In the genomic region with DNA sequence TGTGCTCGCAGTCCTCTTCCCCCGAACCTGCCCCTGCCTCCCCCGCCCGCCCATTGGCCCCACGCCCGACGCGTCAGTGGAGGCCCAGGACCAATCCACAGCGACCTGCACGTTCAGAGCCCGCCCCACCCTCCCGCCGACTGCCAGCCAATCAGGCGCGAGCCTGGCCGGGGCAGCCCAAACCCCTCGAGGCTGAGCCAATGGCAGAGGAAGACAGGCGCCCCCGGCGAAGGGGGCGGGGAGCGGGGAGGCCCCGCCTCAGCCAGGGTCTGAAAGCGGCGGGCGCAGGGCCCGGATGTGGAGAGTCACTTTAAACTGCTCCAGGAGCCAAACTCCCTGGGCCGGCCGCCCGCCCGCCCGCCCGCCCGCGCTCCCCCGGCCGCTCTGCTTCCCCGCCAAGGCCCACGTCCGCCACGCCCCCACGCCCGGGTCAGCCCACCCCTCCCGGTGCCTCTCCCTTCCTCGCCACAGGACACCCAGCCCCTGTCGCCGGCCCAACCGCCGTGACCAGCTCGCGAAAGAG, we compare ENCODE assay signal across 8 cellular contexts. TPM values are rescaled to one million over a fixed set of nuclear protein-coding genes. Genes with fewer than 3 reads are reported as not detected.
A peak's percentile ranks its signal among the peaks of the same experiment; 100 is the strongest.
DNase-seq lines count a peak whose midpoint lies in the region; ATAC-seq, FAIRE-seq and TF ChIP-seq lines count a peak whose summit lies in the region.

No MANE protein-coding gene starts in this region.

- H3K27me3 ChIP-seq in H1 (replicated peaks in 1 of 4; ENCODE audit: control insufficient read depth in 3 of 4, extremely low read depth in 1 of 4, insufficient read depth in 3 of 4, low read length in 3 of 4) (peaks cover 0 to 6% (median 2%) of the 10 kb centered on the region in 4 experiments; a peak in 2 of 7 replicates), mesendoderm (ENCODE audit: insufficient read depth, low read length, poor library complexity) (no peaks in the 10 kb centered on the region)

- no peak overlapping the region for H2AK5ac ChIP-seq in H1 (ENCODE audit: low read depth, low read length)
- no peak overlapping the region for H2AK5ac ChIP-seq in mesendoderm (ENCODE audit: low read length)

- H3K36me3 ChIP-seq in H1 (ENCODE audit: control insufficient read depth in 2 of 4, insufficient read depth in 4 of 4, low read length in 3 of 4) = no peaks in the 10 kb centered on the region; a peak in 2 of 8 replicates
- H3K36me3 ChIP-seq in mesendoderm (ENCODE audit: control insufficient read depth, insufficient read depth, low read length) = no peaks in the 10 kb centered on the region

- H3K56ac ChIP-seq in H1 (replicated peaks; ENCODE audit: insufficient read length, low read depth, low read length) (peak overlapping the region; percentile 46), mesendoderm (ENCODE audit: low read length) (peak overlapping the region; percentile 97)

- CTCF ChIA-PET in activated CD8-positive, alpha-beta memory T cell treated with anti-CD3 and anti-CD28 coated beads, Interleukin-2, amount 10 ng/mL, durations not matched to agents 7 days and 5 days (lab: Charles Lee) = interaction anchor here (1.0 kb wide), 1 partner anchor 63 kb away, joined by 3 read pairs; a partner anchor contains a TSS
- CTCF ChIA-PET in H1 (lab: Charles Lee; ENCODE audit: partially characterized antibody) = interaction anchor here (0.6 kb wide), 2 partner anchors 11 to 766 kb away, joined by 3 read pairs; no protein-coding TSS in a partner anchor

- H3K9ac ChIP-seq in H1 (replicated peaks in 1 of 4; ENCODE audit: extremely low read depth in 1 of 4, low read depth in 3 of 4, low read length in 3 of 4) = peak overlapping the region; percentile 79 to 98 (median 86)
- H3K9ac ChIP-seq in mesendoderm (ENCODE audit: low read length) = peak overlapping the region; percentile 94

- peaks cover 19% of the 10 kb centered on the region for H3K4me1 Mint-ChIP-seq in activated CD8-positive, alpha-beta memory T cell treated with anti-CD3 and anti-CD28 coated beads, Interleukin-2, amount 10 ng/mL, durations not matched to agents 7 days and 5 days

- peaks cover 3% of the 10 kb centered on the region for H3K36me3 Mint-ChIP-seq in activated CD8-positive, alpha-beta memory T cell treated with anti-CD3 and anti-CD28 coated beads, Interleukin-2, amount 10 ng/mL, durations not matched to agents 7 days and 5 days

- FAIRE-seq in HTR-8/SVneo (lab: Jason Lieb, UNC) (peak; percentile 83), H1 (lab: Jason Lieb, UNC) (no peak)

- H3K79me2 ChIP-seq in H1 (ENCODE audit: control insufficient read depth in 1 of 2, insufficient read depth in 2 of 2, low read length in 2 of 2) = peaks cover 3 to 33% of the 10 kb centered on the region in 2 experiments; a peak in 3 of 4 replicates
- peaks cover 17% of the 10 kb centered on the region for H3K79me2 ChIP-seq in mesendoderm (ENCODE audit: control insufficient read depth, insufficient read depth, low read length)

- peak overlapping the region; percentile 68 to 99 (median 86) for H3K4me3 ChIP-seq in H1 (ENCODE audit: extremely low read depth in 1 of 4, insufficient read depth in 2 of 4, low read depth in 3 of 4, low read length in 4 of 4)
- peak overlapping the region; percentile 82 for H3K4me3 ChIP-seq in mesendoderm (ENCODE audit: low read length)

- H2BK120ac ChIP-seq in H1 (replicated peaks; ENCODE audit: low read depth, low read length) = no peak overlapping the region
- H2BK120ac ChIP-seq in mesendoderm (ENCODE audit: low read depth, low read length) = no peak overlapping the region

- DNase-seq in COLO668 (lab: John Stamatoyannopoulos, UW; ENCODE audit: unreplicated experiment) (peak; percentile 98), HTR-8/SVneo (ENCODE audit: insufficient read length, low spot score) (peak; percentile 99), NOMO-1 (lab: John Stamatoyannopoulos, UW; ENCODE audit: unreplicated experiment in 2 of 2) (peak; percentile 94 to 99), H1 (ENCODE audit: low read depth in 1 of 2, low spot score in 2 of 2) (peak; percentile 95 to 96), mesendoderm (peak; percentile 99)
- peak; percentile 100 for DNase-seq in activated CD8-positive, alpha-beta memory T cell treated with anti-CD3 and anti-CD28 coated beads, Interleukin-2, amount 10 ng/mL, durations not matched to agents 7 days and 5 days
- DNase-seq in stimulated activated CD8-positive, alpha-beta memory T cell treated with anti-CD3 and anti-CD28 coated beads, Interleukin-12 subunit alpha, Interleukin-12 subunit beta, amount 100 ng/mL, for 24 hours (ENCODE audit: extremely low read depth) = peak; percentile 98

- H3K4ac ChIP-seq in H1 (replicated peaks; ENCODE audit: insufficient read length, low read depth, low read length) (no peak overlapping the region), mesendoderm (ENCODE audit: low read depth, low read length) (no peak overlapping the region)

- TF ChIP-seq CTCF in H1 (IDR thresholded peaks at IDR 0.05; ENCODE audit: control extremely low read depth in 1 of 3, insufficient read depth in 1 of 3, low read depth in 1 of 3, low read length in 3 of 3) = no peak

- H2BK15ac ChIP-seq in H1 (ENCODE audit: low read length) = no peak overlapping the region
- H2BK15ac ChIP-seq in mesendoderm (replicated peaks; ENCODE audit: low read depth) = no peak overlapping the region

- H3K18ac ChIP-seq in H1 (ENCODE audit: extremely low read depth, low read length) (no peak overlapping the region; the same call in none of the 2 replicates), mesendoderm (ENCODE audit: low read length) (peak overlapping the region; percentile 22)

- H2BK20ac ChIP-seq in H1 (ENCODE audit: low read length) = no peak overlapping the region

- peaks cover 3% of the 10 kb centered on the region for H3K9me3 Mint-ChIP-seq in activated CD8-positive, alpha-beta memory T cell treated with anti-CD3 and anti-CD28 coated beads, Interleukin-2, amount 10 ng/mL, durations not matched to agents 7 days and 5 days (ENCODE audit: low read depth)

- no peak for TF ChIP-seq POLR2A in H1 (IDR thresholded peaks at IDR 0.05; ENCODE audit: control extremely low read depth in 1 of 2, low read depth in 2 of 2, low read length in 2 of 2)

- H2BK5ac ChIP-seq in H1 (ENCODE audit: low read depth, low read length) (peak overlapping the region; percentile 66; the same call in 1 of the 2 replicates), mesendoderm (ENCODE audit: low read length) (no peak overlapping the region)

- H3K4me2 ChIP-seq in H1 (ENCODE audit: insufficient read depth in 1 of 2, low read depth in 2 of 2, low read length in 2 of 2) = peak overlapping the region in 1 of 2 experiments; percentile 73
- H3K4me2 ChIP-seq in mesendoderm (ENCODE audit: low read length) = no peak overlapping the region

- no peak overlapping the region for H3K23ac ChIP-seq in H1 (ENCODE audit: insufficient read length)
- peak overlapping the region; percentile 45 for H3K23ac ChIP-seq in mesendoderm (ENCODE audit: low read length)

- H3K27me3 Mint-ChIP-seq in activated CD8-positive, alpha-beta memory T cell treated with anti-CD3 and anti-CD28 coated beads, Interleukin-2, amount 10 ng/mL, durations not matched to agents 7 days and 5 days = no peaks in the 10 kb centered on the region

- no peak for TF ChIP-seq EP300 in H1 (IDR thresholded peaks at IDR 0.05; ENCODE audit: borderline replicate concordance in 1 of 2, low read depth in 2 of 2, low read length in 2 of 2)

- H4K5ac ChIP-seq in H1 (ENCODE audit: insufficient read length, low read depth, low read length) (peak overlapping the region; percentile 54), mesendoderm (ENCODE audit: low read length) (no peak overlapping the region)

- peak overlapping the region; percentile 88 for H3K27ac Mint-ChIP-seq in activated CD8-positive, alpha-beta memory T cell treated with anti-CD3 and anti-CD28 coated beads, Interleukin-2, amount 10 ng/mL, durations not matched to agents 7 days and 5 days

- H2AFZ ChIP-seq in H1 (ENCODE audit: low read length) = no peak overlapping the region

- no peak overlapping the region for H3K14ac ChIP-seq in H1 (ENCODE audit: insufficient read length)

- peaks cover 6 to 7% of the 10 kb centered on the region in 2 experiments; a peak in 2 of 4 replicates for H3K9me3 ChIP-seq in H1 (ENCODE audit: insufficient read depth in 2 of 2, low read depth in 1 of 2, low read length in 1 of 2)

- peak overlapping the region; percentile 94 for H3K4me3 Mint-ChIP-seq in activated CD8-positive, alpha-beta memory T cell treated with anti-CD3 and anti-CD28 coated beads, Interleukin-2, amount 10 ng/mL, durations not matched to agents 7 days and 5 days

- H3K27ac ChIP-seq in H1 (ENCODE audit: low read depth, low read length) (peak overlapping the region; percentile 84; the same call in 1 of the 2 replicates), mesendoderm (ENCODE audit: low read depth, low read length) (peak overlapping the region; percentile 81)

- 0% methylated on average over 15 of the region's 51 CpGs; no CpG with 5 or more reads in 1 of the 2 experiments for WGBS in H1 (ENCODE audit: extremely low coverage in 1 of 2, insufficient coverage in 1 of 2, insufficient read length in 1 of 2, insufficient replicate concordance in 2 of 2, low coverage in 1 of 2, low lambda C conversion rate in 2 of 2, missing lambda C conversion rate in 1 of 2), 2 experiments
- WGBS in mesendoderm (ENCODE audit: extremely low coverage, insufficient coverage, low lambda C conversion rate) = no CpG with 5 or more reads among the region's 51 CpGs

- ATAC-seq in GM21390 (IDR thresholded peaks at IDR 0.05; ENCODE audit: unreplicated experiment) = peak; percentile 74
- peak; percentile 85 for ATAC-seq in activated CD8-positive, alpha-beta memory T cell treated with anti-CD3 and anti-CD28 coated beads, Interleukin-2, amount 10 ng/mL, durations not matched to agents 7 days and 5 days

- POLR2A ChIA-PET in H1 (lab: Charles Lee; ENCODE audit: partially characterized antibody) = interaction anchor here (0.5 to 0.8 kb wide), 3 partner anchors 9 to 170 kb away, joined by 3 to 4 read pairs (median 3); no protein-coding TSS in a partner anchor

- TF ChIP-seq RAD21 in H1 (IDR thresholded peaks at IDR 0.05 in 1 of 2, conservative IDR thresholded peaks at IDR 0.05 in 1 of 2; ENCODE audit: low read depth in 2 of 2, low read length in 2 of 2) = no peak

- H3K4me1 ChIP-seq in H1 (replicated peaks in 1 of 4; ENCODE audit: control insufficient read depth in 3 of 4, insufficient read depth in 4 of 4, low read length in 3 of 4) = peaks cover 0 to 8% (median 4%) of the 10 kb centered on the region in 4 experiments; a peak in 5 of 7 replicates
- no peaks in the 10 kb centered on the region for H3K4me1 ChIP-seq in mesendoderm (ENCODE audit: control insufficient read depth, low read depth, low read length)

- no peaks in the 10 kb centered on the region; the same call in 1 of the 2 replicates for H3K79me1 ChIP-seq in H1 (ENCODE audit: low read depth, low read length)
- H3K79me1 ChIP-seq in mesendoderm (ENCODE audit: low read length) = peaks cover 6% of the 10 kb centered on the region

- no peak overlapping the region for H2BK12ac ChIP-seq in H1 (ENCODE audit: low read depth, low read length)

- peak overlapping the region; percentile 68 for H4K8ac ChIP-seq in H1 (ENCODE audit: extremely low read depth, insufficient read depth, low read length)
- no peak overlapping the region for H4K8ac ChIP-seq in mesendoderm (ENCODE audit: low read depth, low read length)

- peaks cover 0 to 5% of the 10 kb centered on the region in 2 experiments for H4K20me1 ChIP-seq in H1 (replicated peaks in 1 of 2; ENCODE audit: control insufficient read depth in 1 of 2, insufficient read depth in 2 of 2, low read length in 2 of 2)

- H4K91ac ChIP-seq in H1 (replicated peaks; ENCODE audit: insufficient read length, low read length) = peak overlapping the region; percentile 81

- H3K23me2 ChIP-seq in H1 (ENCODE audit: low read depth, low read length) = peaks cover 6% of the 10 kb centered on the region

RNA-seq across cellular contexts. Expression of a gene that starts 0.5 kb away (rescaled TPM):
- total RNA-seq in activated CD8-positive, alpha-beta memory T cell treated with anti-CD3 and anti-CD28 coated beads, Interleukin-2, amount 10 ng/mL, durations not matched to agents 7 days and 5 days = 10 to 100 TPM; 40.0 to 43.7 TPM
- 49.2 and 54.3 TPM in 2 replicates for total RNA-seq in H1 (2021; fragmentation: NEBNext Ultra II Directional; extraction: Animal tissue kit (Norgen Biotek cat#: 25700))
- 51.4 and 58.6 TPM in 2 replicates for polyA plus RNA-seq in H1 (2011; rRNA removed)
- 15.5 TPM for polyA plus RNA-seq in H1 (2011; cell fraction: cytosol; rRNA removed)
- polyA plus RNA-seq in H1 (2011; cell fraction: nucleus; rRNA removed) = 56.9 TPM
- polyA plus RNA-seq in H1 (2012, experiment 1 of 2) = 32.3 to 49.0 TPM (median 45.0 TPM) in 4 replicates
- polyA plus RNA-seq in H1 (2012, experiment 2 of 2) = 15.9 TPM
- 27.9 TPM for polyA plus RNA-seq in H1 (2013, experiment 1 of 2)
- polyA plus RNA-seq in H1 (2013, experiment 2 of 2) = 26.5 TPM
- polyA minus RNA-seq in H1 (2011; rRNA and poly(A)+ RNA removed) = 58.7 and 68.3 TPM in 2 replicates
- 28.3 TPM for polyA minus RNA-seq in H1 (2011; cell fraction: cytosol; rRNA and poly(A)+ RNA removed)
- 45.4 TPM for polyA minus RNA-seq in H1 (2011; cell fraction: nucleus; rRNA and poly(A)+ RNA removed)
- polyA plus RNA-seq in mesendoderm (2013, experiment 1 of 2) = 27.3 TPM
- 27.5 TPM for polyA plus RNA-seq in mesendoderm (2013, experiment 2 of 2)

Comparison
In these comparisons a context has a peak if more than half of its experiments do, and no peak if none do; other contexts are left out.
1. Peak in every context shown above with its lines: DNase-seq, ATAC-seq, H3K4me3 ChIP-seq and H3K27ac ChIP-seq.